ENCODE assay signal across 7 cellular contexts in genomic region chr7:75179118-75179517, GRCh38.
A peak's percentile ranks its signal among the peaks of the same experiment; 100 is the strongest.
DNase-seq lines count a peak whose midpoint lies in the region; ATAC-seq and TF ChIP-seq lines count a peak whose summit lies in the region.
"Not testable (repeated sequence)": the region's sequence is repeated elsewhere in the genome, so short reads cannot be mapped to it uniquely, and the experiment has no call there.

No MANE protein-coding gene starts in this region.

- WGBS in right lobe of liver (ENCODE audit: insufficient coverage, low coverage, low lambda C conversion rate, missing lambda C conversion rate), result no CpG with 5 or more reads among the region's 7 CpGs

- not testable (repeated sequence) for TF ChIP-seq POLR2A in HCT116 (IDR thresholded peaks at IDR 0.05; ENCODE audit: borderline replicate concordance, extremely low read depth, insufficient read depth, insufficient read length); right lobe of liver (IDR thresholded peaks at IDR 0.05)

- not testable (repeated sequence) for H3K9me2 ChIP-seq in HCT116 (ENCODE audit: insufficient read depth)

- not testable (repeated sequence) for H3K79me2 ChIP-seq in HCT116 (ENCODE audit: insufficient read depth, low read length)

- not testable (repeated sequence) for H4K20me1 ChIP-seq in HCT116 (ENCODE audit: insufficient read depth)

- not testable (repeated sequence) for H2AFZ ChIP-seq in HCT116 (ENCODE audit: low read depth, low read length, poor library complexity, severe bottlenecking)

- not testable (repeated sequence) for H3K4me3 Mint-ChIP-seq in stimulated activated memory B cell treated with anti-CD40 and anti-IgM and Interleukin-4, amounts not matched to agents 10 μg/mL and 1 μg/mL and 100 μg/mL, for 72 hours

- H3K27ac Mint-ChIP-seq in stimulated activated memory B cell treated with anti-CD40 and anti-IgM and Interleukin-4, amounts not matched to agents 10 μg/mL and 1 μg/mL and 100 μg/mL, for 72 hours, result not testable (repeated sequence)

- not testable (repeated sequence) for H3K9ac ChIP-seq in HCT116 (ENCODE audit: low read length)

- not testable (repeated sequence) for DNase-seq in HCT116 (ENCODE audit: low read depth, low spot score); RWPE2 (ENCODE audit: low spot score); Right ventricle myocardium superior; right lobe of liver

- TF ChIP-seq CTCF in HCT116 (IDR thresholded peaks at IDR 0.05 in 2 of 3, conservative IDR thresholded peaks at IDR 0.05 in 1 of 3; ENCODE audit: borderline replicate concordance in 1 of 3, insufficient read depth in 1 of 3, low read depth in 2 of 3, low read length in 2 of 3); RWPE2 (IDR thresholded peaks at IDR 0.05; ENCODE audit: poor library complexity, severe bottlenecking); right lobe of liver (IDR thresholded peaks at IDR 0.05): not testable (repeated sequence)

- H3K9me3 Mint-ChIP-seq in stimulated activated memory B cell treated with anti-CD40 and anti-IgM and Interleukin-4, amounts not matched to agents 10 μg/mL and 1 μg/mL and 100 μg/mL, for 72 hours, result not testable (repeated sequence)

- peak; percentile 40 for ATAC-seq in GM19035 (IDR thresholded peaks at IDR 0.05; ENCODE audit: unreplicated experiment)
- ATAC-seq in HCT116, result peak; percentile 51; the same call in 1 of the 2 replicates
- ATAC-seq in HG02973 (IDR thresholded peaks at IDR 0.05; ENCODE audit: unreplicated experiment), result peak; percentile 34
- peak; percentile 37; the same call in 1 of the 3 replicates for ATAC-seq in RWPE2 (ENCODE audit: low read depth)
- ATAC-seq in Right ventricle myocardium superior (ENCODE audit: poor library complexity), result peak; percentile 54
- peak; percentile 27 to 42 (median 37) for ATAC-seq in right lobe of liver
- peak; percentile 75 for ATAC-seq in stimulated activated memory B cell treated with anti-CD40 and anti-IgM and Interleukin-4, amounts not matched to agents 10 μg/mL and 1 μg/mL and 100 μg/mL, for 72 hours

- not testable (repeated sequence) for H3K36me3 Mint-ChIP-seq in stimulated activated memory B cell treated with anti-CD40 and anti-IgM and Interleukin-4, amounts not matched to agents 10 μg/mL and 1 μg/mL and 100 μg/mL, for 72 hours

- RAD21 ChIA-PET in HCT116 (lab: Charles Lee; ENCODE audit: low non-redundant PET in 1 of 2, low total read pairs in 2 of 2, uncharacterized antibody in 2 of 2, unreplicated experiment in 2 of 2), result not testable (repeated sequence)

- H3K4me2 ChIP-seq in HCT116 (ENCODE audit: low read length), result not testable (repeated sequence)

- not testable (repeated sequence) for H3K9me3 ChIP-seq in HCT116 (ENCODE audit: control insufficient read depth in 1 of 2, insufficient read depth in 1 of 2, low read depth in 1 of 2, low read length in 2 of 2); RWPE2 (ENCODE audit: severe bottlenecking); right lobe of liver

- H3K27me3 ChIP-seq in HCT116 (ENCODE audit: insufficient read depth, low read length); RWPE2 (ENCODE audit: insufficient read depth, poor library complexity, severe bottlenecking); right lobe of liver: not testable (repeated sequence)

- not testable (repeated sequence) for H3K4me1 Mint-ChIP-seq in stimulated activated memory B cell treated with anti-CD40 and anti-IgM and Interleukin-4, amounts not matched to agents 10 μg/mL and 1 μg/mL and 100 μg/mL, for 72 hours

- not testable (repeated sequence) for H3K4me3 ChIP-seq in HCT116 (replicated peaks in 1 of 2; ENCODE audit: low read depth in 1 of 2, low read length in 2 of 2); RWPE2 (ENCODE audit: severe bottlenecking); right lobe of liver

- not testable (repeated sequence) for H3K27ac ChIP-seq in HCT116 (ENCODE audit: low read depth, low read length); RWPE2 (ENCODE audit: poor library complexity, severe bottlenecking); right lobe of liver

- not testable (repeated sequence) for H3K4me1 ChIP-seq in HCT116 (ENCODE audit: control insufficient read depth in 1 of 2, insufficient read depth in 2 of 2, low read length in 2 of 2); RWPE2 (ENCODE audit: insufficient read depth, poor library complexity, severe bottlenecking); right lobe of liver

- CTCF ChIA-PET in HCT116 (lab: Charles Lee), result not testable (repeated sequence)

- not testable (repeated sequence) for BruUV-seq in HCT116 (replicated peaks; lab: Mats Ljungman, UMichigan)

- intact Hi-C loops in HCT116 (cut with micrococcal nuclease); Right ventricle myocardium superior (cut with DNase I); right lobe of liver (cut with DNase I): not testable (repeated sequence)

- H3K36me3 ChIP-seq in HCT116 (ENCODE audit: control insufficient read depth in 1 of 2, insufficient read depth in 2 of 2, low read length in 2 of 2); RWPE2 (ENCODE audit: low read depth); right lobe of liver: not testable (repeated sequence)

- not testable (repeated sequence) for TF ChIP-seq RAD21 in HCT116 (IDR thresholded peaks at IDR 0.05; ENCODE audit: low read depth)

- not testable (repeated sequence) for H3K27me3 Mint-ChIP-seq in stimulated activated memory B cell treated with anti-CD40 and anti-IgM and Interleukin-4, amounts not matched to agents 10 μg/mL and 1 μg/mL and 100 μg/mL, for 72 hours

- POLR2A ChIA-PET in HCT116 (lab: Charles Lee), result not testable (repeated sequence)
